Comparison of ENCODE assay signal across 17 cellular contexts in the genomic region with DNA sequence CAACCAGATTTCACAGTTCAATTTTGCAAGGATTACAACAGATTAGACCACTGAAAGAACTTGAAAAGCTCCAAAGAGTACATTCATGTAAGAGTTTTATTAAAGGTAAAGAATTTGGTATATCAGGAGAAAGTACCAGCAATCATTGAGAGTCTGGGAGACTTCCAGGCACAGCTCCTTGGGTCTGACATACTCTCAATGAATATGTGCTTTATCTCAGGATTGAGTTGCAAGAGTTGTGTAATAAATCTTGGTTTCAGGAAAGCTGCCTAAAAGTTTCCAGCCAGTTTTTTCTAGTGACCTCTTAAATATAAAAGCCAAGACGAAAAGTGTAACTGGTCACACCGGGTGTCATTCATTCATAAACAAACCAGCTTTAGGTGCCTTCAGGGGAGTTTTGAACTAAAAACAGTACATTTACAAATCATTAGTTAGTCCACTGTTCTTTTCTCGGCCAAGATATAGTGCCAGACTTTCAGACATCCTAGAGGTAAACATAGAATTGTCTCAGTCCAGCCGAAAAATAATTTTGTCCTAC. TPM values are rescaled to one million over a fixed set of nuclear protein-coding genes. Genes with fewer than 3 reads are reported as not detected.
A peak's percentile ranks its signal among the peaks of the same experiment; 100 is the strongest.
DNase-seq lines count a peak whose midpoint lies in the region; ATAC-seq and TF ChIP-seq lines count a peak whose summit lies in the region.
"Had no signal": no experiment of that assay in that cellular context is flagged by ENCODE, and none has a peak within 500 bp of the region (broad histone marks: within the 10 kb centered on the region; RNA-seq: fewer than 3 reads in every experiment).

No MANE protein-coding gene starts in this region.

- no peak overlapping the region for H3K9ac ChIP-seq in adipocyte (ENCODE audit: low read length)
- no peak overlapping the region for H3K9ac ChIP-seq in fibroblast of lung (ENCODE audit: insufficient read depth, low read length)

- H3K36me3 Mint-ChIP-seq in activated CD8-positive, alpha-beta memory T cell treated with anti-CD3 and anti-CD28 coated beads, Interleukin-2, amount 10 ng/mL, durations not matched to agents 7 days and 5 days: no peaks in the 10 kb centered on the region
- H3K36me3 Mint-ChIP-seq in natural killer cell: peaks cover 7% of the 10 kb centered on the region
- no peaks in the 10 kb centered on the region for H3K36me3 Mint-ChIP-seq in activated naive CD4-positive, alpha-beta T cell treated with anti-CD3 and anti-CD28 coated beads, Interleukin-2, amount 50 U/mL, for 72 hours
- H3K36me3 Mint-ChIP-seq: CD14-positive monocyte had no signal

- H3K4me2 ChIP-seq in fibroblast of lung (ENCODE audit: extremely low read depth, insufficient read depth, low read length): no peak overlapping the region

- H3K4me1 ChIP-seq in HEK293 (ENCODE audit: control insufficient read depth, insufficient read depth, low read length) (no peaks in the 10 kb centered on the region), adipocyte (ENCODE audit: control insufficient read depth, insufficient read depth, low read length) (peaks cover 10% of the 10 kb centered on the region), fibroblast of lung (ENCODE audit: control insufficient read depth, extremely low read depth, insufficient read depth, low read length) (no peaks in the 10 kb centered on the region)
- H3K4me1 ChIP-seq: Caco-2 had no signal

- no peaks in the 10 kb centered on the region for H3K27me3 Mint-ChIP-seq in activated CD8-positive, alpha-beta memory T cell treated with anti-CD3 and anti-CD28 coated beads, Interleukin-2, amount 10 ng/mL, durations not matched to agents 7 days and 5 days
- peaks cover 0 to 3% of the 10 kb centered on the region in 2 donors for H3K27me3 Mint-ChIP-seq in natural killer cell (ENCODE audit: low read depth in 2 of 2)

- no peak overlapping the region for H2AFZ ChIP-seq in fibroblast of lung (ENCODE audit: low read length)

- ATAC-seq in stimulated activated naive CD8-positive, alpha-beta T cell treated with anti-CD3 and anti-CD28 coated beads, Interleukin-15, Interleukin-2, amounts not matched to agents 100 U/mL and 50 U/mL, for 24 hours: no peak
- no peak for ATAC-seq in activated CD8-positive, alpha-beta memory T cell treated with anti-CD3 and anti-CD28 coated beads, Interleukin-2, amount 10 ng/mL, durations not matched to agents 7 days and 5 days
- ATAC-seq in natural killer cell: no peak
- ATAC-seq in activated naive CD4-positive, alpha-beta T cell treated with anti-CD3 and anti-CD28 coated beads, Interleukin-2, amount 50 U/mL, for 72 hours: no peak

- POLR2A ChIA-PET in HEK293 (lab: Yijun Ruan, JAX): no interaction called here

- intact Hi-C loops in natural killer cell (cut with micrococcal nuclease): no loop called here

- H3K27me3 ChIP-seq in adipocyte (replicated peaks; ENCODE audit: control insufficient read depth, insufficient read depth, low read length) (no peaks in the 10 kb centered on the region), fibroblast of lung (ENCODE audit: control insufficient read depth, insufficient read depth, low read length) (no peaks in the 10 kb centered on the region)

- peak; percentile 74 for DNase-seq in adipocyte (ENCODE audit: low read depth)
- peak; percentile 34 to 57 for DNase-seq in fibroblast of lung (ENCODE audit: low read depth in 2 of 2)
- DNase-seq in myocyte (ENCODE audit: low read depth): peak; percentile 24
- DNase-seq in stimulated activated naive CD8-positive, alpha-beta T cell treated with anti-CD3 and anti-CD28 coated beads, Interleukin-15, Interleukin-2, amounts not matched to agents 100 U/mL and 50 U/mL, for 24 hours: no peak
- DNase-seq in activated CD8-positive, alpha-beta memory T cell treated with anti-CD3 and anti-CD28 coated beads, Interleukin-2, amount 10 ng/mL, durations not matched to agents 7 days and 5 days: no peak
- DNase-seq in natural killer cell: no peak
- DNase-seq in activated naive CD4-positive, alpha-beta T cell treated with anti-CD3 and anti-CD28 coated beads, Interleukin-2, amount 50 U/mL, for 72 hours (ENCODE audit: low spot score in 2 of 2): no peak
- DNase-seq: Caco-2, HCEC 1CT, Kasumi-1, NCI-H1436, NCI-H2081 treated with DMSO at 0.1 percent for 48 hours, NCI-H524 treated with DMSO at 0.1 percent for 48 hours had no signal

- H3K9me3 ChIP-seq in HEK293 (ENCODE audit: control insufficient read depth, insufficient read depth, low read depth, low read length) (no peaks in the 10 kb centered on the region), adipocyte (ENCODE audit: control insufficient read depth, low read length) (no peaks in the 10 kb centered on the region), fibroblast of lung (ENCODE audit: control insufficient read depth, insufficient read depth, low read depth, low read length) (no peaks in the 10 kb centered on the region)
- H3K9me3 ChIP-seq: Caco-2 had no signal

- H3K79me2 ChIP-seq in fibroblast of lung (ENCODE audit: control insufficient read depth, insufficient read depth, low read length): no peaks in the 10 kb centered on the region

- no peaks in the 10 kb centered on the region for H4K20me1 ChIP-seq in fibroblast of lung (ENCODE audit: control insufficient read depth, extremely low read depth, insufficient read depth, low read length)

- H3K27ac Mint-ChIP-seq in activated CD8-positive, alpha-beta memory T cell treated with anti-CD3 and anti-CD28 coated beads, Interleukin-2, amount 10 ng/mL, durations not matched to agents 7 days and 5 days: no peak overlapping the region
- H3K27ac Mint-ChIP-seq in natural killer cell: no peak overlapping the region
- H3K27ac Mint-ChIP-seq in activated naive CD4-positive, alpha-beta T cell treated with anti-CD3 and anti-CD28 coated beads, Interleukin-2, amount 50 U/mL, for 72 hours: no peak overlapping the region
- H3K27ac Mint-ChIP-seq: CD14-positive monocyte had no signal

- no peak for TF ChIP-seq CTCF in HEK293 (tag by site-specific recombination; IDR thresholded peaks at IDR 0.05)
- no peak for TF ChIP-seq CTCF in fibroblast of lung (conservative IDR thresholded peaks at IDR 0.05 in 1 of 2, IDR thresholded peaks at IDR 0.05 in 1 of 2; ENCODE audit: low read depth in 1 of 2, low read length in 2 of 2)
- no peak for TF ChIP-seq CTCF in natural killer cell (IDR thresholded peaks at IDR 0.05)

- CTCF ChIA-PET in HEK293 (lab: Yijun Ruan, JAX): interaction anchor here (0.7 to 1.4 kb wide), 3 partner anchors 13 to 102 kb away, joined by 3 to 5 read pairs (median 4); no protein-coding TSS in a partner anchor
- CTCF ChIA-PET in activated CD8-positive, alpha-beta memory T cell treated with anti-CD3 and anti-CD28 coated beads, Interleukin-2, amount 10 ng/mL, durations not matched to agents 7 days and 5 days (lab: Charles Lee): no interaction called here

- H3K9me3 Mint-ChIP-seq in activated CD8-positive, alpha-beta memory T cell treated with anti-CD3 and anti-CD28 coated beads, Interleukin-2, amount 10 ng/mL, durations not matched to agents 7 days and 5 days (ENCODE audit: low read depth): no peaks in the 10 kb centered on the region
- no peaks in the 10 kb centered on the region for H3K9me3 Mint-ChIP-seq in natural killer cell
- no peaks in the 10 kb centered on the region for H3K9me3 Mint-ChIP-seq in activated naive CD4-positive, alpha-beta T cell treated with anti-CD3 and anti-CD28 coated beads, Interleukin-2, amount 50 U/mL, for 72 hours

- H3K4me1 Mint-ChIP-seq in activated CD8-positive, alpha-beta memory T cell treated with anti-CD3 and anti-CD28 coated beads, Interleukin-2, amount 10 ng/mL, durations not matched to agents 7 days and 5 days: no peaks in the 10 kb centered on the region
- no peaks in the 10 kb centered on the region for H3K4me1 Mint-ChIP-seq in natural killer cell
- H3K4me1 Mint-ChIP-seq: CD14-positive monocyte had no signal

- H3K36me3 ChIP-seq in HEK293 (ENCODE audit: control insufficient read depth in 2 of 2, insufficient read depth in 1 of 2, low read length in 2 of 2): no peaks in the 10 kb centered on the region
- H3K36me3 ChIP-seq in adipocyte (ENCODE audit: control insufficient read depth, insufficient read depth, low read length, severe bottlenecking): no peaks in the 10 kb centered on the region
- no peaks in the 10 kb centered on the region for H3K36me3 ChIP-seq in fibroblast of lung (ENCODE audit: control insufficient read depth, insufficient read depth, low read length)

- no peak overlapping the region for H3K4me3 ChIP-seq in HEK293 (ENCODE audit: low read depth, low read length)
- H3K4me3 ChIP-seq in adipocyte (ENCODE audit: low read length): no peak overlapping the region
- no peak overlapping the region for H3K4me3 ChIP-seq in fibroblast of lung (replicated peaks in 1 of 4; ENCODE audit: control extremely low read depth in 1 of 4, insufficient read depth in 1 of 4, low read depth in 3 of 4, low read length in 4 of 4)

- H3K27ac ChIP-seq in HEK293 (ENCODE audit: extremely low read depth, low read depth, low read length) (no peak overlapping the region), fibroblast of lung (ENCODE audit: insufficient read depth, low read length) (no peak overlapping the region)
- H3K27ac ChIP-seq: RWPE1 had no signal

- no peak overlapping the region for H3K4me3 Mint-ChIP-seq in activated CD8-positive, alpha-beta memory T cell treated with anti-CD3 and anti-CD28 coated beads, Interleukin-2, amount 10 ng/mL, durations not matched to agents 7 days and 5 days
- H3K4me3 Mint-ChIP-seq in natural killer cell: no peak overlapping the region
- H3K4me3 Mint-ChIP-seq: CD14-positive monocyte had no signal

TF ChIP-seq in HEK293, 187 proteins besides CTCF, POLR2A, EP300 and RAD21 (continues in another document):
- no peak for TF ChIP-seq ZNF202 (tag by site-specific recombination; IDR thresholded peaks at IDR 0.05; ENCODE audit: borderline replicate concordance)

RNA-seq across cellular contexts. Expression of a gene that starts 21.5 kb away (rescaled TPM):
- total RNA-seq in fibroblast of lung: 154 and 209 TPM in 2 replicates
- polyA plus RNA-seq in fibroblast of lung: 77.8 and 274 TPM in 2 replicates
- polyA plus RNA-seq in fibroblast of lung (2012): 46.6 and 170 TPM in 2 replicates
- 29.0 and 126 TPM in 2 replicates for polyA minus RNA-seq in fibroblast of lung (ENCODE audit: low replicate concordance)
- total RNA-seq in myocyte: 3.3 and 4.0 TPM in 2 replicates
- 8.6 TPM for polyA plus RNA-seq in myocyte (2012)
- total RNA-seq in activated CD8-positive, alpha-beta memory T cell treated with anti-CD3 and anti-CD28 coated beads, Interleukin-2, amount 10 ng/mL, durations not matched to agents 7 days and 5 days: not detected
- total RNA-seq in natural killer cell: not detected
- under 1 TPM; 0.08 to 0.16 TPM for total RNA-seq in activated naive CD4-positive, alpha-beta T cell treated with anti-CD3 and anti-CD28 coated beads, Interleukin-2, amount 50 U/mL, for 72 hours
- total RNA-seq: OCI-LY7 had no signal
- polyA plus RNA-seq: CD14-positive monocyte had no signal

Comparison
In these comparisons a context has a peak if more than half of its experiments do, and no peak if none do; other contexts are left out.
1. DNase-seq: peak in adipocyte (single experiment), fibroblast of lung (2 of 2) and myocyte (single experiment); none in stimulated activated naive CD8-positive, alpha-beta T cell treated with anti-CD3 and anti-CD28 coated beads, Interleukin-15, Interleukin-2, amounts not matched to agents 100 U/mL and 50 U/mL, for 24 hours (single experiment), activated CD8-positive, alpha-beta memory T cell treated with anti-CD3 and anti-CD28 coated beads, Interleukin-2, amount 10 ng/mL, durations not matched to agents 7 days and 5 days (single experiment), natural killer cell (single experiment) and activated naive CD4-positive, alpha-beta T cell treated with anti-CD3 and anti-CD28 coated beads, Interleukin-2, amount 50 U/mL, for 72 hours (0 of 2).
2. RNA of a gene that starts 21.5 kb away (total RNA-seq): 154 to 209 TPM in fibroblast of lung; 3.3 to 4.0 TPM in myocyte, 0.08 to 0.16 TPM in activated naive CD4-positive, alpha-beta T cell treated with anti-CD3 and anti-CD28 coated beads, Interleukin-2, amount 50 U/mL, for 72 hours, not detected in activated CD8-positive, alpha-beta memory T cell treated with anti-CD3 and anti-CD28 coated beads, Interleukin-2, amount 10 ng/mL, durations not matched to agents 7 days and 5 days and not detected in natural killer cell; every median in the first group is over 10 times any median in the second.